In genomic region chr14:25015761-25016160, GRCh38 we compare ENCODE assay signal across 1 cellular context.
TF ChIP-seq lines count a peak whose summit lies in the region.

No MANE protein-coding gene starts in this region.

TF ChIP-seq in HepG2, 621 proteins besides CTCF, POLR2A, EP300 and RAD21 (continued from another document and continues in another):
- TF ChIP-seq, protein P1, sequence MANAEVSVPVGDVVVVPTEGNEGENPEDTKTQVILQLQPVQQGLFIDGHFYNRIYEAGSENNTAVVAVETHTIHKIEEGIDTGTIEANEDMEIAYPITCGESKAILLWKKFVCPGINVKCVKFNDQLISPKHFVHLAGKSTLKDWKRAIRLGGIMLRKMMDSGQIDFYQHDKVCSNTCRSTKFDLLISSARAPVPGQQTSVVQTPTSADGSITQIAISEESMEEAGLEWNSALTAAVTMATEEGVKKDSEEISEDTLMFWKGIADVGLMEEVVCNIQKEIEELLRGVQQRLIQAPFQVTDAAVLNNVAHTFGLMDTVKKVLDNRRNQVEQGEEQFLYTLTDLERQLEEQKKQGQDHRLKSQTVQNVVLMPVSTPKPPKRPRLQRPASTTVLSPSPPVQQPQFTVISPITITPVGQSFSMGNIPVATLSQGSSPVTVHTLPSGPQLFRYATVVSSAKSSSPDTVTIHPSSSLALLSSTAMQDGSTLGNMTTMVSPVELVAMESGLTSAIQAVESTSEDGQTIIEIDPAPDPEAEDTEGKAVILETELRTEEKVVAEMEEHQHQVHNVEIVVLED (CRISPR knock-in tag; IDR thresholded peaks at IDR 0.05; ENCODE audit: borderline replicate concordance): no peak
- 0 out of 2 replicates have a peak, but pooled peaks have one; percentile 22 for TF ChIP-seq ZNF543 (CRISPR knock-in tag; IDR thresholded peaks at IDR 0.05)
- TF ChIP-seq FOXP4 (CRISPR knock-in tag; IDR thresholded peaks at IDR 0.05): no peak
- TF ChIP-seq ZNF576 (CRISPR knock-in tag; IDR thresholded peaks at IDR 0.05): no peak
- TF ChIP-seq MIER2 (CRISPR knock-in tag; IDR thresholded peaks at IDR 0.05): no peak
- TF ChIP-seq RBM22 (optimal IDR thresholded peaks at IDR 0.05; ENCODE audit: low read length): no peak
- TF ChIP-seq, protein P2, sequence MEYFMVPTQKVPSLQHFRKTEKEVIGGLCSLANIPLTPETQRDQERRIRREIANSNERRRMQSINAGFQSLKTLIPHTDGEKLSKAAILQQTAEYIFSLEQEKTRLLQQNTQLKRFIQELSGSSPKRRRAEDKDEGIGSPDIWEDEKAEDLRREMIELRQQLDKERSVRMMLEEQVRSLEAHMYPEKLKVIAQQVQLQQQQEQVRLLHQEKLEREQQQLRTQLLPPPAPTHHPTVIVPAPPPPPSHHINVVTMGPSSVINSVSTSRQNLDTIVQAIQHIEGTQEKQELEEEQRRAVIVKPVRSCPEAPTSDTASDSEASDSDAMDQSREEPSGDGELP (IDR thresholded peaks at IDR 0.05; ENCODE audit: borderline replicate concordance, low read depth): 0 out of 2 replicates have a peak, but pooled peaks have one; percentile 22
- TF ChIP-seq ISL2 (CRISPR knock-in tag; IDR thresholded peaks at IDR 0.05): no peak
- TF ChIP-seq ZNF850 (CRISPR knock-in tag; conservative IDR thresholded peaks at IDR 0.05): no peak
- TF ChIP-seq PITX1 (CRISPR knock-in tag; IDR thresholded peaks at IDR 0.05): no peak
- TF ChIP-seq PHB2 (IDR thresholded peaks at IDR 0.05; ENCODE audit: partially characterized antibody): no peak
- TF ChIP-seq ESRRA (CRISPR knock-in tag; IDR thresholded peaks at IDR 0.05; ENCODE audit: low read depth): peak; percentile 98
- TF ChIP-seq MYC (CRISPR knock-in tag; IDR thresholded peaks at IDR 0.05; ENCODE audit: borderline replicate concordance): no peak
- TF ChIP-seq NRL (CRISPR knock-in tag; IDR thresholded peaks at IDR 0.05; ENCODE audit: borderline replicate concordance): no peak
- TF ChIP-seq MYPOP (CRISPR knock-in tag; IDR thresholded peaks at IDR 0.05): no peak
- TF ChIP-seq HMG20A (CRISPR knock-in tag; IDR thresholded peaks at IDR 0.05; ENCODE audit: borderline replicate concordance): peak; percentile 39; the same call in 1 of the 2 replicates
- TF ChIP-seq NCOR1 (IDR thresholded peaks at IDR 0.05; ENCODE audit: borderline replicate concordance, low read length): peak; percentile 64; the same call in 1 of the 2 replicates
- 0 out of 4 replicates have a peak, but pooled peaks of 1 of the 2 experiments have one; percentile 20 for TF ChIP-seq NR2F1 (CRISPR knock-in tag; IDR thresholded peaks at IDR 0.05)
- TF ChIP-seq KMT2A (CRISPR knock-in tag; IDR thresholded peaks at IDR 0.05): no peak
- TF ChIP-seq MBNL3 (CRISPR knock-in tag; conservative IDR thresholded peaks at IDR 0.05): no peak
- TF ChIP-seq MTA1 (CRISPR knock-in tag; IDR thresholded peaks at IDR 0.05; ENCODE audit: borderline replicate concordance): no peak
- TF ChIP-seq, protein P3, sequence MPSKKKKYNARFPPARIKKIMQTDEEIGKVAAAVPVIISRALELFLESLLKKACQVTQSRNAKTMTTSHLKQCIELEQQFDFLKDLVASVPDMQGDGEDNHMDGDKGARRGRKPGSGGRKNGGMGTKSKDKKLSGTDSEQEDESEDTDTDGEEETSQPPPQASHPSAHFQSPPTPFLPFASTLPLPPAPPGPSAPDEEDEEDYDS (CRISPR knock-in tag; IDR thresholded peaks at IDR 0.05): no peak
- TF ChIP-seq ZBTB42 (CRISPR knock-in tag; IDR thresholded peaks at IDR 0.05): no peak
- TF ChIP-seq PREB (CRISPR knock-in tag; IDR thresholded peaks at IDR 0.05): no peak
- no peak for TF ChIP-seq ZZZ3 (CRISPR knock-in tag; IDR thresholded peaks at IDR 0.05; ENCODE audit: borderline replicate concordance)
- TF ChIP-seq RNF219 (CRISPR knock-in tag; IDR thresholded peaks at IDR 0.05): no peak
- no peak for TF ChIP-seq ZNF484 (CRISPR knock-in tag; IDR thresholded peaks at IDR 0.05; ENCODE audit: borderline replicate concordance, low read depth)
- TF ChIP-seq, protein P4, sequence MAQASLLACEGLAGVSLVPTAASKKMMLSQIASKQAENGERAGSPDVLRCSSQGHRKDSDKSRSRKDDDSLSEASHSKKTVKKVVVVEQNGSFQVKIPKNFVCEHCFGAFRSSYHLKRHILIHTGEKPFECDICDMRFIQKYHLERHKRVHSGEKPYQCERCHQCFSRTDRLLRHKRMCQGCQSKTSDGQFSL (CRISPR knock-in tag; IDR thresholded peaks at IDR 0.05): no peak
- TF ChIP-seq ZNF274 (CRISPR knock-in tag; IDR thresholded peaks at IDR 0.05): no peak
- TF ChIP-seq, protein P5, sequence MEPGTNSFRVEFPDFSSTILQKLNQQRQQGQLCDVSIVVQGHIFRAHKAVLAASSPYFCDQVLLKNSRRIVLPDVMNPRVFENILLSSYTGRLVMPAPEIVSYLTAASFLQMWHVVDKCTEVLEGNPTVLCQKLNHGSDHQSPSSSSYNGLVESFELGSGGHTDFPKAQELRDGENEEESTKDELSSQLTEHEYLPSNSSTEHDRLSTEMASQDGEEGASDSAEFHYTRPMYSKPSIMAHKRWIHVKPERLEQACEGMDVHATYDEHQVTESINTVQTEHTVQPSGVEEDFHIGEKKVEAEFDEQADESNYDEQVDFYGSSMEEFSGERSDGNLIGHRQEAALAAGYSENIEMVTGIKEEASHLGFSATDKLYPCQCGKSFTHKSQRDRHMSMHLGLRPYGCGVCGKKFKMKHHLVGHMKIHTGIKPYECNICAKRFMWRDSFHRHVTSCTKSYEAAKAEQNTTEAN (CRISPR knock-in tag; conservative IDR thresholded peaks at IDR 0.05): peak; percentile 57; the same call in 1 of the 2 replicates
- no peak for TF ChIP-seq DR1 (CRISPR knock-in tag; IDR thresholded peaks at IDR 0.05)
- TF ChIP-seq ARHGAP35 (CRISPR knock-in tag; IDR thresholded peaks at IDR 0.05; ENCODE audit: borderline replicate concordance): no peak
- TF ChIP-seq NR2F6 (IDR thresholded peaks at IDR 0.05): 0 out of 2 replicates have a peak, but pooled peaks have one; percentile 21
- no peak for TF ChIP-seq NR2F6 (CRISPR knock-in tag; IDR thresholded peaks at IDR 0.05)
- TF ChIP-seq ATF1 (CRISPR knock-in tag; IDR thresholded peaks at IDR 0.05): 0 out of 2 replicates have a peak, but pooled peaks have one; percentile 24
- TF ChIP-seq, protein P6, sequence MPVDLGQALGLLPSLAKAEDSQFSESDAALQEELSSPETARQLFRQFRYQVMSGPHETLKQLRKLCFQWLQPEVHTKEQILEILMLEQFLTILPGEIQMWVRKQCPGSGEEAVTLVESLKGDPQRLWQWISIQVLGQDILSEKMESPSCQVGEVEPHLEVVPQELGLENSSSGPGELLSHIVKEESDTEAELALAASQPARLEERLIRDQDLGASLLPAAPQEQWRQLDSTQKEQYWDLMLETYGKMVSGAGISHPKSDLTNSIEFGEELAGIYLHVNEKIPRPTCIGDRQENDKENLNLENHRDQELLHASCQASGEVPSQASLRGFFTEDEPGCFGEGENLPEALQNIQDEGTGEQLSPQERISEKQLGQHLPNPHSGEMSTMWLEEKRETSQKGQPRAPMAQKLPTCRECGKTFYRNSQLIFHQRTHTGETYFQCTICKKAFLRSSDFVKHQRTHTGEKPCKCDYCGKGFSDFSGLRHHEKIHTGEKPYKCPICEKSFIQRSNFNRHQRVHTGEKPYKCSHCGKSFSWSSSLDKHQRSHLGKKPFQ (CRISPR knock-in tag; IDR thresholded peaks at IDR 0.05; ENCODE audit: insufficient replicate concordance): no peak
- peak; percentile 53 for TF ChIP-seq HNF4G (IDR thresholded peaks at IDR 0.05; ENCODE audit: borderline replicate concordance, low read depth, low read length)
- TF ChIP-seq HNF4G (CRISPR knock-in tag; IDR thresholded peaks at IDR 0.05; ENCODE audit: borderline replicate concordance, low read depth): 0 out of 2 replicates have a peak, but pooled peaks have one; percentile 51
- no peak for TF ChIP-seq PTBP1 (IDR thresholded peaks at IDR 0.05; ENCODE audit: low read depth, low read length, poor library complexity, severe bottlenecking)
- TF ChIP-seq JUNB (CRISPR knock-in tag; IDR thresholded peaks at IDR 0.05; ENCODE audit: borderline replicate concordance): no peak
- TF ChIP-seq ZNF33B (CRISPR knock-in tag; IDR thresholded peaks at IDR 0.05): no peak
- TF ChIP-seq, protein P7, sequence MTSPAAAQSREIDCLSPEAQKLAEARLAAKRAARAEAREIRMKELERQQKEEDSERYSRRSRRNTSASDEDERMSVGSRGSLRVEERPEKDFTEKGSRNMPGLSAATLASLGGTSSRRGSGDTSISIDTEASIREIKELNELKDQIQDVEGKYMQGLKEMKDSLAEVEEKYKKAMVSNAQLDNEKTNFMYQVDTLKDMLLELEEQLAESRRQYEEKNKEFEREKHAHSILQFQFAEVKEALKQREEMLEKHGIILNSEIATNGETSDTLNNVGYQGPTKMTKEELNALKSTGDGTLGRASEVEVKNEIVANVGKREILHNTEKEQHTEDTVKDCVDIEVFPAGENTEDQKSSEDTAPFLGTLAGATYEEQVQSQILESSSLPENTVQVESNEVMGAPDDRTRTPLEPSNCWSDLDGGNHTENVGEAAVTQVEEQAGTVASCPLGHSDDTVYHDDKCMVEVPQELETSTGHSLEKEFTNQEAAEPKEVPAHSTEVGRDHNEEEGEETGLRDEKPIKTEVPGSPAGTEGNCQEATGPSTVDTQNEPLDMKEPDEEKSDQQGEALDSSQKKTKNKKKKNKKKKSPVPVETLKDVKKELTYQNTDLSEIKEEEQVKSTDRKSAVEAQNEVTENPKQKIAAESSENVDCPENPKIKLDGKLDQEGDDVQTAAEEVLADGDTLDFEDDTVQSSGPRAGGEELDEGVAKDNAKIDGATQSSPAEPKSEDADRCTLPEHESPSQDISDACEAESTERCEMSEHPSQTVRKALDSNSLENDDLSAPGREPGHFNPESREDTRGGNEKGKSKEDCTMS (CRISPR knock-in tag; conservative IDR thresholded peaks at IDR 0.05): no peak
